ENCODE assay signal across 8 cellular contexts in the genomic region with DNA sequence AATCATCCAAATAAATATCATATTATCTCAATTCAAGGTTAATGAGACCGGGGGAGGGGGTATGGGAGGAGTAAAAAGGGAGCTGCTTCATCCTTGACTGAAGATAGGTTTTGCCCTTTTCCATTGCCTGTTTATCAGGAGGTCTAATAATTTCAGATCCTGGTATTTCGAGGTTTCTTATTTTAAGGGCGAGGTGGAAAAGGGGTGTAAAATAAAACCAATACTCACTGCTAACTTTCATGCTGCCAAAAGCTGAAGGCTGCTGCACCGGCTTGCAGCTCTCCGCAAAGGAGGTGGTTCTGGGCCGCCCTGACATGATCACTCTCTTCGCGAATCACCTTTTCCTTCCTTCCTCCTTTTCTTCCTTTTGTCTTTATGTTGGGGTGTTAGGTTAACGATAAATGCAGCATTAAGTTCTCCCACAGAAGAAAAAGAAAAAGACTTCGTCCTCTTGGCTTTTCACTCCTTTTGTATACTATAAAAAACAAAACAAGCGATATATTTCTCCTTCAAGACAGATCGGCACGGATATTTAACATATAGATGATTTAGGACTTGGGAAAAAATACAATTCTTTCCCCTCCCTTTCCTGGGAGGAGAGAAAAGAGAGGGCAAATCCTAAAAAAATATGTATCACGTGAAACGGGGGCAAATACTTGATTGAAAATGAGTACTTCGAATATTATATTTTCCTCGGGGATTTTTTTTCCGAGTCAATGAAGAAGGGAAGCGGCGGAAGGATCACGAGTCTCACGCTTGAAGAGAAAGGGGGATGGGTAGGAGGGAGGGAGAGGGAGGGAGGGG. TPM values are rescaled to one million over a fixed set of nuclear protein-coding genes. Genes with fewer than 3 reads are reported as not detected.
DNase-seq lines count a peak whose midpoint lies in the region; ATAC-seq and TF ChIP-seq lines count a peak whose summit lies in the region.

No MANE protein-coding gene starts in this region.

- H3K4me1 ChIP-seq in CD4-positive, CD25-positive, alpha-beta regulatory T cell (ENCODE audit: control insufficient read depth, insufficient read depth, low read length, poor library complexity, severe bottlenecking), result peaks cover 58% of the 10 kb centered on the region
- H3K4me1 ChIP-seq in HCT116 (ENCODE audit: control insufficient read depth in 1 of 2, insufficient read depth in 2 of 2, low read length in 2 of 2), result peaks cover 0 to 25% of the 10 kb centered on the region in 2 experiments; a peak in 3 of 4 replicates
- H3K4me1 ChIP-seq in muscle layer of colon (ENCODE audit: insufficient read depth, low read length), result peaks cover 16% of the 10 kb centered on the region

- peaks cover 6% of the 10 kb centered on the region for H3K27me3 Mint-ChIP-seq in CD4-positive, CD25-positive, alpha-beta regulatory T cell
- no peaks in the 10 kb centered on the region for H3K27me3 Mint-ChIP-seq in effector memory CD8-positive, alpha-beta T cell

- ATAC-seq in CD4-positive, CD25-positive, alpha-beta regulatory T cell (ENCODE audit: low read depth in 2 of 2), result no peak
- no peak for ATAC-seq in HCT116
- no peak for ATAC-seq in effector memory CD8-positive, alpha-beta T cell (replicated peaks)
- ATAC-seq in GM21723 (IDR thresholded peaks at IDR 0.05; ENCODE audit: unreplicated experiment), result no peak
- ATAC-seq in GM21529 (IDR thresholded peaks at IDR 0.05; ENCODE audit: unreplicated experiment), result no peak
- no peak for ATAC-seq in activated CD4-positive, CD25-positive, alpha-beta regulatory T cell treated with anti-CD3 and anti-CD28 coated beads, Interleukin-2, amount 50 U/mL, for 24 hours

- intact Hi-C loops in HCT116 (cut with micrococcal nuclease), result loop anchor here (10.0 kb wide), 1 partner anchor 629 kb away; a partner anchor contains a TSS

- H3K4me1 Mint-ChIP-seq in CD4-positive, CD25-positive, alpha-beta regulatory T cell, result peaks cover 14 to 33% (median 24%) of the 10 kb centered on the region in 4 donors
- H3K4me1 Mint-ChIP-seq in effector memory CD8-positive, alpha-beta T cell (ENCODE audit: low read depth in 2 of 2), result peaks cover 22 to 26% of the 10 kb centered on the region in 2 donors

- peak overlapping the region; percentile 93 for H3K4me2 ChIP-seq in HCT116 (ENCODE audit: low read length)

- TF ChIP-seq CTCF in HCT116 (IDR thresholded peaks at IDR 0.05 in 2 of 3, conservative IDR thresholded peaks at IDR 0.05 in 1 of 3; ENCODE audit: borderline replicate concordance in 1 of 3, insufficient read depth in 1 of 3, low read depth in 2 of 3, low read length in 2 of 3), result no peak

- TF ChIP-seq RAD21 in HCT116 (IDR thresholded peaks at IDR 0.05; ENCODE audit: low read depth), result no peak

- BruUV-seq in HCT116 (replicated peaks; lab: Mats Ljungman, UMichigan), result TSS peak; percentile 41

- CTCF ChIA-PET in HCT116 (lab: Charles Lee), result no interaction called here

- H3K9ac ChIP-seq in HCT116 (ENCODE audit: low read length) (peak overlapping the region; percentile 93), SK-N-MC (ENCODE audit: insufficient read length) (peak overlapping the region; percentile 94), muscle layer of colon (ENCODE audit: low read length) (peak overlapping the region; percentile 78)

- POLR2A ChIA-PET in HCT116 (lab: Charles Lee), result interaction anchor here (1.0 to 1.1 kb wide), 2 partner anchors 11 to 20 kb away, joined by 3 read pairs; no protein-coding TSS in a partner anchor

- no peak overlapping the region for H3K4me3 Mint-ChIP-seq in CD4-positive, CD25-positive, alpha-beta regulatory T cell
- H3K4me3 Mint-ChIP-seq in effector memory CD8-positive, alpha-beta T cell, result no peak overlapping the region

- RAD21 ChIA-PET in HCT116 (lab: Charles Lee; ENCODE audit: low non-redundant PET in 1 of 2, low total read pairs in 2 of 2, uncharacterized antibody in 2 of 2, unreplicated experiment in 2 of 2), result interaction anchor here in 1 of 2 experiments (0.8 kb wide), 1 partner anchor 20 kb away, joined by 3 read pairs; no protein-coding TSS in a partner anchor

- H3K9me3 Mint-ChIP-seq in CD4-positive, CD25-positive, alpha-beta regulatory T cell, result no peaks in the 10 kb centered on the region
- no peaks in the 10 kb centered on the region for H3K9me3 Mint-ChIP-seq in effector memory CD8-positive, alpha-beta T cell

- no peaks in the 10 kb centered on the region for H3K27me3 ChIP-seq in CD4-positive, CD25-positive, alpha-beta regulatory T cell (ENCODE audit: control insufficient read depth, insufficient read depth, low read length)
- H3K27me3 ChIP-seq in HCT116 (ENCODE audit: insufficient read depth, low read length), result no peaks in the 10 kb centered on the region
- no peaks in the 10 kb centered on the region for H3K27me3 ChIP-seq in muscle layer of colon (ENCODE audit: control insufficient read depth in 1 of 2, insufficient read depth in 2 of 2, low read length in 2 of 2)

- no peaks in the 10 kb centered on the region for H4K20me1 ChIP-seq in HCT116 (ENCODE audit: insufficient read depth)

- H3K4me3 ChIP-seq in CD4-positive, CD25-positive, alpha-beta regulatory T cell (ENCODE audit: low read depth, low read length), result peak overlapping the region; percentile 98
- H3K4me3 ChIP-seq in HCT116 (replicated peaks in 1 of 2; ENCODE audit: low read depth in 1 of 2, low read length in 2 of 2) (peak overlapping the region; percentile 73 to 89), SK-N-MC (peak overlapping the region; percentile 92), muscle layer of colon (ENCODE audit: low read depth in 1 of 2, low read length in 2 of 2) (peak overlapping the region; percentile 57 to 76)

- peak overlapping the region; percentile 100 for H3K27ac ChIP-seq in CD4-positive, CD25-positive, alpha-beta regulatory T cell (ENCODE audit: insufficient read depth, low read length, poor library complexity, severe bottlenecking)
- H3K27ac ChIP-seq in HCT116 (ENCODE audit: low read depth, low read length) (peak overlapping the region; percentile 99), SK-N-MC (peak overlapping the region; percentile 93), muscle layer of colon (ENCODE audit: low read depth, low read length) (peak overlapping the region; percentile 88)

- TF ChIP-seq POLR2A in HCT116 (IDR thresholded peaks at IDR 0.05; ENCODE audit: borderline replicate concordance, extremely low read depth, insufficient read depth, insufficient read length), result no peak

- peak; percentile 8 to 42 (median 22) for DNase-seq in CD4-positive, CD25-positive, alpha-beta regulatory T cell
- DNase-seq in HCT116 (ENCODE audit: low read depth, low spot score) (peak; percentile 75), SK-N-MC (ENCODE audit: low read depth, low spot score) (peak; percentile 58)
- DNase-seq in effector memory CD8-positive, alpha-beta T cell, result peak in 2 of 3 experiments; percentile 4 to 17

- peaks cover 76% of the 10 kb centered on the region for H3K79me2 ChIP-seq in HCT116 (ENCODE audit: insufficient read depth, low read length)

- peak overlapping the region; percentile 39 for H2AFZ ChIP-seq in HCT116 (ENCODE audit: low read depth, low read length, poor library complexity, severe bottlenecking)

- H3K9me2 ChIP-seq in HCT116 (ENCODE audit: insufficient read depth), result no peaks in the 10 kb centered on the region

- no peaks in the 10 kb centered on the region for H3K9me3 ChIP-seq in CD4-positive, CD25-positive, alpha-beta regulatory T cell (ENCODE audit: control insufficient read depth in 2 of 2, low read length in 2 of 2)
- H3K9me3 ChIP-seq in HCT116 (ENCODE audit: control insufficient read depth in 1 of 2, insufficient read depth in 1 of 2, low read depth in 1 of 2, low read length in 2 of 2) (no peaks in the 10 kb centered on the region), SK-N-MC (ENCODE audit: low read depth, low read length) (no peaks in the 10 kb centered on the region), muscle layer of colon (ENCODE audit: low read length) (no peaks in the 10 kb centered on the region)

- no peak overlapping the region for H3K27ac Mint-ChIP-seq in CD4-positive, CD25-positive, alpha-beta regulatory T cell
- H3K27ac Mint-ChIP-seq in effector memory CD8-positive, alpha-beta T cell, result no peak overlapping the region

- H3K36me3 Mint-ChIP-seq in CD4-positive, CD25-positive, alpha-beta regulatory T cell, result peaks cover 5% of the 10 kb centered on the region
- H3K36me3 Mint-ChIP-seq in effector memory CD8-positive, alpha-beta T cell (ENCODE audit: insufficient read depth), result no peaks in the 10 kb centered on the region

- no peaks in the 10 kb centered on the region for H3K36me3 ChIP-seq in CD4-positive, CD25-positive, alpha-beta regulatory T cell (ENCODE audit: control insufficient read depth, insufficient read depth, low read length)
- H3K36me3 ChIP-seq in HCT116 (ENCODE audit: control insufficient read depth in 1 of 2, insufficient read depth in 2 of 2, low read length in 2 of 2), result no peaks in the 10 kb centered on the region
- no peaks in the 10 kb centered on the region for H3K36me3 ChIP-seq in SK-N-MC (ENCODE audit: insufficient read depth, low read length)
- H3K36me3 ChIP-seq in muscle layer of colon (ENCODE audit: insufficient read depth, low read length), result no peaks in the 10 kb centered on the region

TF ChIP-seq in HCT116, 20 proteins besides CTCF, POLR2A, EP300 and RAD21:
- TF ChIP-seq, protein P1, sequence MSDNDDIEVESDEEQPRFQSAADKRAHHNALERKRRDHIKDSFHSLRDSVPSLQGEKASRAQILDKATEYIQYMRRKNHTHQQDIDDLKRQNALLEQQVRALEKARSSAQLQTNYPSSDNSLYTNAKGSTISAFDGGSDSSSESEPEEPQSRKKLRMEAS (IDR thresholded peaks at IDR 0.05), result peak; percentile 45; the same call in 1 of the 2 replicates
- TF ChIP-seq POLR2AphosphoS5 (IDR thresholded peaks at IDR 0.05; ENCODE audit: low read depth, low read length), result no peak
- no peak for TF ChIP-seq TCF7L2 (IDR thresholded peaks at IDR 0.05; ENCODE audit: borderline replicate concordance, extremely low read depth, insufficient read depth, insufficient read length)
- TF ChIP-seq, protein P2, sequence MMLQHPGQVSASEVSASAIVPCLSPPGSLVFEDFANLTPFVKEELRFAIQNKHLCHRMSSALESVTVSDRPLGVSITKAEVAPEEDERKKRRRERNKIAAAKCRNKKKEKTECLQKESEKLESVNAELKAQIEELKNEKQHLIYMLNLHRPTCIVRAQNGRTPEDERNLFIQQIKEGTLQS (IDR thresholded peaks at IDR 0.05), result no peak
- TF ChIP-seq EGR1 (IDR thresholded peaks at IDR 0.05; ENCODE audit: low read depth), result no peak
- TF ChIP-seq ZNF274 (IDR thresholded peaks at IDR 0.05; ENCODE audit: low read depth, low read length), result no peak
- no peak for TF ChIP-seq SIN3A (IDR thresholded peaks at IDR 0.05; ENCODE audit: low read depth)

RNA-seq across cellular contexts. Expression of a gene that starts 0.9 kb away (rescaled TPM):
- total RNA-seq in CD4-positive, CD25-positive, alpha-beta regulatory T cell, result 45.4 TPM
- 10 to 100 TPM; 12.9 to 15.9 (median 14.9) TPM for polyA plus RNA-seq in CD4-positive, CD25-positive, alpha-beta regulatory T cell
- 50.0 TPM for total RNA-seq in HCT116 (2021; ENCODE audit: unreplicated experiment)
- 24.6 and 25.6 TPM in 2 replicates for polyA plus RNA-seq in HCT116 (2012)

Comparison
In these comparisons a context has a peak if more than half of its experiments do, and no peak if none do; other contexts are left out.
1. DNase-seq: peak in every context shown above with its lines; median percentile 75 in HCT116; 58 in SK-N-MC; 22 in CD4-positive, CD25-positive, alpha-beta regulatory T cell; 10 in effector memory CD8-positive, alpha-beta T cell.